27 cellular contexts compared by ENCODE assay signal in the genomic region with DNA sequence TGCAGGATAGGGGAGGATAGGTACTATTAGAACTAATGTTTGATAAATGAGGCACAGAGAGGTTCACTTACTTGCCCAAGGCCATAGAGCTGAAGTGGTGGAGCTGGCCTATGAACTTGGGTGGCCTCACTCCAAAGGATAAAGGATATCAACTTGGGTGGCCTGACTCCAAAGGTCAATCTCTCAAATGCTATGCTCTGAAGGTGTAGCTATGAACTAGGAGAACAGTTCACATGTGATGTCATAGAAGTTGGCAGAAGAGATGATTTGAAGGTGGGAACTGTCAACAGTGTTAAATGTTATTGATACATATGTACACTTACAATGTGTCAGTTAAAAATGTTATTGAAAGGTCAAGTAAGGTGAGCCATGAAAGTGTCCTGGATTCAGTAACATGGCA.
"Had no signal": no experiment of that assay in that cellular context is flagged by ENCODE, and none has a peak within 500 bp of the region (broad histone marks: within the 10 kb centered on the region; RNA-seq: fewer than 3 reads in every experiment).

No MANE protein-coding gene starts in this region.

- DNase-seq: hippocampal formation; immature natural killer cell; kidney; lower lobe of right lung; mesenchymal stem cell; naive B cell; natural killer cell; nephron progenitor cell; occipital lobe; psoas muscle; right lobe of liver; stimulated activated CD4-positive, alpha-beta T cell treated with anti-CD3 and anti-CD28 coated beads, Interleukin-12 subunit alpha, Interleukin-12 subunit beta, amount 100 ng/mL, for 4 hours; stimulated activated CD4-positive, alpha-beta T cell treated with anti-CD3 and anti-CD28 coated beads, Interleukin-15, amount 100 ng/mL, for 24 hours; stimulated activated CD4-positive, alpha-beta T cell treated with anti-CD3 and anti-CD28 coated beads, Interleukin-2, amount 100 ng/mL, for 24 hours; stimulated activated CD4-positive, alpha-beta T cell treated with anti-CD3 and anti-CD28 coated beads, Interleukin-4, amount 100 ng/mL, for 1 hour; stimulated activated naive B cell treated with anti-CD40 and anti-IgM and Interleukin-4, amounts not matched to agents 10 μg/mL and 1 μg/mL and 100 μg/mL, for 72 hours; stimulated activated naive CD8-positive, alpha-beta T cell treated with anti-CD3 and anti-CD28 coated beads, Interleukin-15, Interleukin-2, amounts not matched to agents 100 U/mL and 50 U/mL, for 24 hours; stomach; testis; thyroid gland; upper lobe of left lung had no signal

- H3K4me3 ChIP-seq: lower lobe of right lung, neural progenitor cell, psoas muscle, right lobe of liver, stomach, testis, thyroid gland, transverse colon, upper lobe of left lung, vagina had no signal

- H3K9me3 ChIP-seq: lower lobe of right lung, neutrophil, psoas muscle, right lobe of liver, stomach, testis, thyroid gland, transverse colon, upper lobe of left lung, vagina had no signal

- ATAC-seq: lower lobe of right lung; natural killer cell; psoas muscle; stimulated activated naive B cell treated with anti-CD40 and anti-IgM and Interleukin-4, amounts not matched to agents 10 μg/mL and 1 μg/mL and 100 μg/mL, for 72 hours; stimulated activated naive CD8-positive, alpha-beta T cell treated with anti-CD3 and anti-CD28 coated beads, Interleukin-15, Interleukin-2, amounts not matched to agents 100 U/mL and 50 U/mL, for 24 hours had no signal

- H3K36me3 ChIP-seq: lower lobe of right lung, neural progenitor cell, neutrophil, right lobe of liver, stomach, thyroid gland, transverse colon, upper lobe of left lung, vagina had no signal

- H3K4me1 ChIP-seq: lower lobe of right lung, neural progenitor cell, parathyroid adenoma, psoas muscle, right lobe of liver, stomach, testis, transverse colon, upper lobe of left lung, vagina had no signal

- H3K27me3 ChIP-seq: neural progenitor cell, neutrophil, right lobe of liver, stomach, testis, thyroid gland, transverse colon, upper lobe of left lung, vagina had no signal

- H3K27ac ChIP-seq: lower lobe of right lung, neural progenitor cell, neutrophil, parathyroid adenoma, psoas muscle, right lobe of liver, stomach, testis, thyroid gland, transverse colon, upper lobe of left lung, vagina had no signal

- FAIRE-seq: islet of Langerhans, kidney had no signal
